36 cellular contexts compared by ENCODE assay signal in the genomic region with DNA sequence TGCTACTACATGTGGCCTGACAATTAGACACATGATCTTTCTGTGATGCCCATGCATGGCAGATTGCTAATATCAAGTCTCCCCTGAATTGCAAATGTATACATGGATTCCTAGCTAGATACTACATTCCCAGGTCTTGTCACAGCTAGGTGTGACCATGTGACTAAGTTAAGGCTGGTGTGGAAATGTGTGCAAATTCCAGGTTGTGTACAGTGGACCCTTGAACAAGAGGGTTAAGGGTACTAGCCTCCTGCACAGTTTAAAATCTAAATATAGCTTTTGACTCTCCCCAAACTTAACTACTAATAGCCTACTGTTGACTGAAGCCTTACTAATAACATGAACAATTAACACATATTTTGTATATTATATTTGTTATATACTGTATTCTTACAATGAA. TPM values are rescaled to one million over a fixed set of nuclear protein-coding genes. Genes with fewer than 3 reads are reported as not detected.
"Had no signal": no experiment of that assay in that cellular context is flagged by ENCODE, and none has a peak within 500 bp of the region (broad histone marks: within the 10 kb centered on the region; RNA-seq: fewer than 3 reads in every experiment).

No MANE protein-coding gene starts in this region.

- FAIRE-seq: astrocyte, bronchial epithelial cell had no signal

- H3K27ac ChIP-seq: adrenal gland, ascending aorta, body of pancreas, brain microvascular endothelial cell, breast epithelium, cardiac muscle cell had no signal

- DNase-seq: activated effector memory CD4-positive, alpha-beta T cell treated with anti-CD3 and anti-CD28 coated beads, Interleukin-2, amount 50 U/mL, for 16 hours; activated effector memory CD4-positive, alpha-beta T cell treated with Interleukin-2 at 50 U/mL for 16 hours; activated gamma-delta T cell; activated gamma-delta T cell treated with Interleukin-2 at 50 U/mL for 16 hours; activated naive CD4-positive, alpha-beta T cell; activated naive CD4-positive, alpha-beta T cell treated with anti-CD3 and anti-CD28 coated beads for 36 hours; activated naive CD4-positive, alpha-beta T cell treated with anti-CD3 and anti-CD28 coated beads, Interleukin-2, amount 10 ng/mL, durations not matched to agents 7 days and 5 days; activated naive CD4-positive, alpha-beta T cell treated with anti-CD3 and anti-CD28 coated beads, Interleukin-2, amount 50 U/mL, for 16 hours; activated naive CD4-positive, alpha-beta T cell treated with Interleukin-2 at 50 U/mL for 16 hours; activated naive CD8-positive, alpha-beta T cell treated with anti-CD3 and anti-CD28 coated beads for 36 hours; activated naive CD8-positive, alpha-beta T cell treated with anti-CD3 and anti-CD28 coated beads, Interleukin-2, amount 10 ng/mL, durations not matched to agents 7 days and 5 days; activated naive CD8-positive, alpha-beta T cell treated with anti-CD3 and anti-CD28 coated beads, Interleukin-2, amount 50 U/mL, for 24 hours; activated T-cell treated with anti-CD3 and anti-CD28 coated beads, Interleukin-2, amount 50 U/mL, for 1 hour; activated T-cell treated with anti-CD3 and anti-CD28 coated beads, Interleukin-2, amount 50 U/mL, for 24 hours; activated T-cell treated with anti-CD3 and anti-CD28 coated beads, Interleukin-2, amount 50 U/mL, for 4 hours; activated T-cell treated with anti-CD3 and anti-CD28 coated beads, Interleukin-2, amount 50 U/mL, for 48 hours; activated T-cell treated with anti-CD3 and anti-CD28 coated beads, Interleukin-2, amount 50 U/mL, for 72 hours; adrenal gland; amniotic stem cell; amygdala; anterior cingulate cortex; aorta; body of pancreas; brain microvascular endothelial cell; caudate nucleus; central memory CD4-positive, alpha-beta T cell; cerebellar nuclear complex had no signal

- H3K36me3 ChIP-seq: adrenal gland, ascending aorta, brain microvascular endothelial cell, breast epithelium, cardiac muscle cell had no signal

- H3K4me1 ChIP-seq: adrenal gland, ascending aorta, breast epithelium had no signal

- ATAC-seq: activated naive CD4-positive, alpha-beta T cell treated with anti-CD3 and anti-CD28 coated beads, Interleukin-2, amount 50 U/mL, for 72 hours; activated naive CD8-positive, alpha-beta T cell treated with anti-CD3 and anti-CD28 coated beads, Interleukin-2, amount 50 U/mL, for 24 hours; activated T-cell treated with anti-CD3 and anti-CD28 coated beads, Interleukin-2, amount 50 U/mL, for 4 hours; activated T-cell treated with anti-CD3 and anti-CD28 coated beads, Interleukin-2, amount 50 U/mL, for 72 hours; activated T-helper 17 cell treated with anti-CD3 and anti-CD28 coated beads, Interleukin-2, amount 50 U/mL, for 72 hours; body of pancreas had no signal

- H3K4me3 ChIP-seq: adrenal gland, ascending aorta, body of pancreas, breast epithelium, cardiac muscle cell had no signal

- H3K27me3 ChIP-seq: adrenal gland, ascending aorta, body of pancreas, brain microvascular endothelial cell, breast epithelium, cardiac muscle cell had no signal

- H3K9me3 ChIP-seq: adrenal gland, ascending aorta, body of pancreas, breast epithelium had no signal

RNA-seq across cellular contexts. Expression of a gene that starts 48.4 kb away (rescaled TPM):
- total RNA-seq: activated naive CD8-positive, alpha-beta T cell treated with anti-CD3 and anti-CD28 coated beads for 36 hours; activated T-cell treated with anti-CD3 and anti-CD28 coated beads, Interleukin-2, amount 50 U/mL, for 4 hours; activated T-helper 1 cell treated with anti-CD3 and anti-CD28 coated beads, Interleukin-12 subunit alpha, Interleukin-12 subunit beta, Interleukin-2, Interleukin-4 antibody, amounts not matched to agents 30 ng/mL and 10 ng/mL and 1 ng/mL, durations not matched to agents 14 hours and 24 hours and 36 hours; ascending aorta; bronchial epithelial cell; chondrocyte had no signal
- polyA plus RNA-seq: cardiac muscle cell had no signal
